Comparison of ENCODE assay signal across 8 cellular contexts in the genomic region with DNA sequence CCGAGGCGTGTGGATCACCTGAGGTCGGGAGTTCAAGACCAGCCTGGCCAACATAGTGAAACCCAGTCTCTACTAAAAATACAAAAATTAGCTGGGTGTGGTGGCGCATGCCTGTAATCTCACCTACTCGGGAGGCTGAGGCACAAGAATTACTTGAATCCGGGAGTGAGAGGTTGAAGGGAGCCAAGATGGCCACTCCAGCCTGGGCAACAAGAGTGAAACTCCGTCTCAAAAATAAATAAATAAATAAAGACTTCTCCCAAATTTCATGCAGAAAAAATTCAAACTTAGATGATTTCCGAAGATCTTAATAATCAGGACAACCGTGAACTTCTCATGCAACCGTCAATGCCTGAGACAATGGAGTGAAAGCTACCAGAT. TPM values are rescaled to one million over a fixed set of nuclear protein-coding genes. Genes with fewer than 3 reads are reported as not detected.
DNase-seq lines count a peak whose midpoint lies in the region; ATAC-seq and TF ChIP-seq lines count a peak whose summit lies in the region.
"Not testable (repeated sequence)": the region's sequence is repeated elsewhere in the genome, so short reads cannot be mapped to it uniquely, and the experiment has no call there.

No MANE protein-coding gene starts in this region.

- H3K27ac Mint-ChIP-seq in CD4-positive, alpha-beta T cell: peak overlapping the region; percentile 36
- H3K27ac Mint-ChIP-seq in activated CD4-positive, alpha-beta T cell treated with anti-CD3 and anti-CD28 coated beads, Interleukin-2, amount 10 ng/mL, durations not matched to agents 7 days and 5 days: peak overlapping the region; percentile 95
- H3K27ac Mint-ChIP-seq in activated T-helper 2 cell treated with anti-CD3 and anti-CD28 coated beads, Interferon-gamma antibody, Interleukin-2, Interleukin-4, amounts not matched to agents 10 μg/mL and 5 μg/mL and 100 μg/mL, durations not matched to agents 14 hours and 24 hours and 36 hours: peak overlapping the region; percentile 91
- not testable (repeated sequence) for H3K27ac Mint-ChIP-seq in central memory CD8-positive, alpha-beta T cell (ENCODE audit: low read depth)
- peak overlapping the region in 7 of 10 donors; percentile 0 to 87 (median 60) for H3K27ac Mint-ChIP-seq in naive thymus-derived CD8-positive, alpha-beta T cell

- H3K4me1 ChIP-seq in PC-3 (ENCODE audit: insufficient read depth, low read length) (peaks cover 34% of the 10 kb centered on the region), upper lobe of right lung (peaks cover 21% of the 10 kb centered on the region)

- not testable (repeated sequence) for H3K27me3 ChIP-seq in CD4-positive, alpha-beta T cell (ENCODE audit: control insufficient read depth, insufficient read depth, low read length); PC-3 (ENCODE audit: low read length); upper lobe of right lung

- DNase-seq in CD4-positive, alpha-beta T cell; PC-3; activated CD4-positive, alpha-beta T cell treated with anti-CD3 and anti-CD28 coated beads, Interleukin-2, amount 10 ng/mL, durations not matched to agents 7 days and 5 days; activated T-helper 2 cell treated with anti-CD3 and anti-CD28 coated beads, Interferon-gamma antibody, Interleukin-2, Interleukin-4, amounts not matched to agents 10 μg/mL and 5 μg/mL and 100 μg/mL, durations not matched to agents 14 hours and 24 hours and 36 hours (ENCODE audit: low spot score); central memory CD8-positive, alpha-beta T cell (ENCODE audit: low spot score in 2 of 2); naive thymus-derived CD8-positive, alpha-beta T cell: not testable (repeated sequence)
- peak; percentile 12 for DNase-seq in upper lobe of right lung

- H3K4me3 ChIP-seq in GM12875 (ENCODE audit: low read depth, low read length): peak overlapping the region; percentile 92
- not testable (repeated sequence) for H3K4me3 ChIP-seq in PC-3 (ENCODE audit: low read length); upper lobe of right lung

- H2AFZ ChIP-seq in PC-3 (ENCODE audit: low read length): not testable (repeated sequence)

- not testable (repeated sequence) for H3K9me2 ChIP-seq in PC-3 (replicated peaks; ENCODE audit: low read length)

- H3K36me3 Mint-ChIP-seq in CD4-positive, alpha-beta T cell (ENCODE audit: low read depth); central memory CD8-positive, alpha-beta T cell (ENCODE audit: insufficient read depth); naive thymus-derived CD8-positive, alpha-beta T cell: not testable (repeated sequence)
- H3K36me3 Mint-ChIP-seq in activated CD4-positive, alpha-beta T cell treated with anti-CD3 and anti-CD28 coated beads, Interleukin-2, amount 10 ng/mL, durations not matched to agents 7 days and 5 days (ENCODE audit: low read depth): peaks cover 23% of the 10 kb centered on the region
- peaks cover 31% of the 10 kb centered on the region for H3K36me3 Mint-ChIP-seq in activated T-helper 2 cell treated with anti-CD3 and anti-CD28 coated beads, Interferon-gamma antibody, Interleukin-2, Interleukin-4, amounts not matched to agents 10 μg/mL and 5 μg/mL and 100 μg/mL, durations not matched to agents 14 hours and 24 hours and 36 hours (ENCODE audit: low read depth)

- H3K4me1 Mint-ChIP-seq in CD4-positive, alpha-beta T cell (ENCODE audit: low read depth): peaks cover 74% of the 10 kb centered on the region
- H3K4me1 Mint-ChIP-seq in activated CD4-positive, alpha-beta T cell treated with anti-CD3 and anti-CD28 coated beads, Interleukin-2, amount 10 ng/mL, durations not matched to agents 7 days and 5 days: peaks cover 85% of the 10 kb centered on the region
- H3K4me1 Mint-ChIP-seq in activated T-helper 2 cell treated with anti-CD3 and anti-CD28 coated beads, Interferon-gamma antibody, Interleukin-2, Interleukin-4, amounts not matched to agents 10 μg/mL and 5 μg/mL and 100 μg/mL, durations not matched to agents 14 hours and 24 hours and 36 hours (ENCODE audit: low read depth): peaks cover 59% of the 10 kb centered on the region
- peaks cover 60% of the 10 kb centered on the region for H3K4me1 Mint-ChIP-seq in central memory CD8-positive, alpha-beta T cell
- peaks cover 49 to 74% (median 71%) of the 10 kb centered on the region in 4 donors for H3K4me1 Mint-ChIP-seq in naive thymus-derived CD8-positive, alpha-beta T cell

- H4K20me1 ChIP-seq in PC-3 (ENCODE audit: low read length): not testable (repeated sequence)

- H3F3A ChIP-seq in PC-3 (ENCODE audit: low read length, unreplicated experiment): not testable (repeated sequence)

- intact Hi-C loops in CD4-positive, alpha-beta T cell (cut with DNase I, micrococcal nuclease): loop anchor here (2.0 to 10.0 kb wide), 2 partner anchors 15 to 51 kb away; a partner anchor contains a TSS
- intact Hi-C loops in PC-3 (cut with micrococcal nuclease); upper lobe of right lung (cut with DNase I): not testable (repeated sequence)
- intact Hi-C loops in activated T-helper 2 cell treated with anti-CD3 and anti-CD28 coated beads, Interferon-gamma antibody, Interleukin-2, Interleukin-4, amounts not matched to agents 10 μg/mL and 5 μg/mL and 100 μg/mL, durations not matched to agents 14 hours and 24 hours and 36 hours (cut with micrococcal nuclease): loop anchor here (5.0 kb wide), 1 partner anchor 268 kb away; a partner anchor contains a TSS

- peaks cover 14% of the 10 kb centered on the region for H3K27me3 Mint-ChIP-seq in CD4-positive, alpha-beta T cell
- peaks cover 10% of the 10 kb centered on the region for H3K27me3 Mint-ChIP-seq in activated CD4-positive, alpha-beta T cell treated with anti-CD3 and anti-CD28 coated beads, Interleukin-2, amount 10 ng/mL, durations not matched to agents 7 days and 5 days
- H3K27me3 Mint-ChIP-seq in activated T-helper 2 cell treated with anti-CD3 and anti-CD28 coated beads, Interferon-gamma antibody, Interleukin-2, Interleukin-4, amounts not matched to agents 10 μg/mL and 5 μg/mL and 100 μg/mL, durations not matched to agents 14 hours and 24 hours and 36 hours (ENCODE audit: low read depth): not testable (repeated sequence)
- peaks cover 46% of the 10 kb centered on the region for H3K27me3 Mint-ChIP-seq in central memory CD8-positive, alpha-beta T cell
- peaks cover 0 to 10% (median 0%) of the 10 kb centered on the region in 5 donors for H3K27me3 Mint-ChIP-seq in naive thymus-derived CD8-positive, alpha-beta T cell

- not testable (repeated sequence) for H3K9me3 Mint-ChIP-seq in CD4-positive, alpha-beta T cell; activated CD4-positive, alpha-beta T cell treated with anti-CD3 and anti-CD28 coated beads, Interleukin-2, amount 10 ng/mL, durations not matched to agents 7 days and 5 days; activated T-helper 2 cell treated with anti-CD3 and anti-CD28 coated beads, Interferon-gamma antibody, Interleukin-2, Interleukin-4, amounts not matched to agents 10 μg/mL and 5 μg/mL and 100 μg/mL, durations not matched to agents 14 hours and 24 hours and 36 hours; central memory CD8-positive, alpha-beta T cell; naive thymus-derived CD8-positive, alpha-beta T cell

- H3K79me2 ChIP-seq in PC-3 (ENCODE audit: low read length): not testable (repeated sequence)

- TSS peak; percentile 29 for BruUV-seq in PC-3 (replicated peaks; lab: Mats Ljungman, UMichigan)

- not testable (repeated sequence) for TF ChIP-seq CTCF in CD4-positive, alpha-beta T cell (IDR thresholded peaks at IDR 0.05); GM12875 (IDR thresholded peaks at IDR 0.05; ENCODE audit: borderline replicate concordance, insufficient read depth, low read depth, low read length); PC-3 (conservative IDR thresholded peaks at IDR 0.05; ENCODE audit: low read depth, low read length); upper lobe of right lung (IDR thresholded peaks at IDR 0.05)

- H3K9me3 ChIP-seq in CD4-positive, alpha-beta T cell (ENCODE audit: control insufficient read depth, low read length); PC-3 (ENCODE audit: low read length); upper lobe of right lung: not testable (repeated sequence)

- CTCF ChIA-PET in CD4-positive, alpha-beta T cell (lab: Charles Lee): interaction anchor here (0.7 kb wide), 1 partner anchor 16 kb away, joined by 3 read pairs; no protein-coding TSS in a partner anchor
- CTCF ChIA-PET in PC-3 (lab: Charles Lee): not testable (repeated sequence)
- CTCF ChIA-PET in activated CD4-positive, alpha-beta T cell treated with anti-CD3 and anti-CD28 coated beads, Interleukin-2, amount 10 ng/mL, durations not matched to agents 7 days and 5 days (lab: Charles Lee): interaction anchor here (0.6 to 3.6 kb wide), 3 partner anchors 13 to 53 kb away, joined by 3 to 13 read pairs (median 4); a partner anchor contains a TSS

- not testable (repeated sequence) for H3K27ac ChIP-seq in CD4-positive, alpha-beta T cell (ENCODE audit: low read depth, low read length); PC-3 (ENCODE audit: low read length); upper lobe of right lung

- POLR2A ChIA-PET in CD4-positive, alpha-beta T cell (lab: Charles Lee): interaction anchor here (0.7 to 0.9 kb wide), 2 partner anchors 16 to 174 kb away, joined by 3 to 5 read pairs; no protein-coding TSS in a partner anchor
- POLR2A ChIA-PET in PC-3 (lab: Charles Lee; ENCODE audit: unreplicated experiment): interaction anchor here (0.7 kb wide), 2 partner anchors 94 to 222 kb away, joined by 3 read pairs; no protein-coding TSS in a partner anchor
- POLR2A ChIA-PET in activated CD4-positive, alpha-beta T cell treated with anti-CD3 and anti-CD28 coated beads, Interleukin-2, amount 10 ng/mL, durations not matched to agents 7 days and 5 days (lab: Charles Lee): interaction anchor here (0.7 kb wide), 1 partner anchor 220 kb away, joined by 3 read pairs; a partner anchor contains a TSS
- POLR2A ChIA-PET in naive thymus-derived CD8-positive, alpha-beta T cell (lab: Charles Lee): interaction anchor here (0.6 to 4.5 kb wide), 5 partner anchors 11 to 239 kb away, joined by 3 to 29 read pairs (median 4); a partner anchor contains a TSS

- not testable (repeated sequence) for H3K9ac ChIP-seq in PC-3 (ENCODE audit: low read length)

- not testable (repeated sequence) for H3K36me3 ChIP-seq in PC-3 (ENCODE audit: low read depth, low read length); upper lobe of right lung

- H3K4me2 ChIP-seq in PC-3 (ENCODE audit: low read length): not testable (repeated sequence)

- H3K4me3 Mint-ChIP-seq in CD4-positive, alpha-beta T cell: peak overlapping the region; percentile 78
- H3K4me3 Mint-ChIP-seq in activated CD4-positive, alpha-beta T cell treated with anti-CD3 and anti-CD28 coated beads, Interleukin-2, amount 10 ng/mL, durations not matched to agents 7 days and 5 days: peak overlapping the region; percentile 79
- H3K4me3 Mint-ChIP-seq in activated T-helper 2 cell treated with anti-CD3 and anti-CD28 coated beads, Interferon-gamma antibody, Interleukin-2, Interleukin-4, amounts not matched to agents 10 μg/mL and 5 μg/mL and 100 μg/mL, durations not matched to agents 14 hours and 24 hours and 36 hours (ENCODE audit: low read depth): peak overlapping the region; percentile 85
- peak overlapping the region; percentile 79 for H3K4me3 Mint-ChIP-seq in central memory CD8-positive, alpha-beta T cell
- peak overlapping the region; percentile 69 to 89 (median 84) for H3K4me3 Mint-ChIP-seq in naive thymus-derived CD8-positive, alpha-beta T cell

- ATAC-seq in CD4-positive, alpha-beta T cell (ENCODE audit: poor library complexity); PC-3; central memory CD8-positive, alpha-beta T cell (replicated peaks; ENCODE audit: extremely low read depth, poor library complexity, severe bottlenecking); naive thymus-derived CD8-positive, alpha-beta T cell; upper lobe of right lung: not testable (repeated sequence)

RNA-seq across cellular contexts. Expression of a gene that starts 53.1 kb away (rescaled TPM):
- total RNA-seq in CD4-positive, alpha-beta T cell: 1 to 10 TPM; 1.6 to 1.8 TPM
- total RNA-seq in PC-3 (2014; rRNA removed) (10.3 and 18.7 TPM in 2 replicates), upper lobe of right lung (1.5 TPM)
- 10 to 100 TPM; 50.2 to 57.7 TPM for total RNA-seq in activated CD4-positive, alpha-beta T cell treated with anti-CD3 and anti-CD28 coated beads, Interleukin-2, amount 10 ng/mL, durations not matched to agents 7 days and 5 days
- 58.9 and 65.3 TPM in 2 replicates for total RNA-seq in activated T-helper 2 cell treated with anti-CD3 and anti-CD28 coated beads, Interferon-gamma antibody, Interleukin-2, Interleukin-4, amounts not matched to agents 10 μg/mL and 5 μg/mL and 100 μg/mL, durations not matched to agents 14 hours and 24 hours and 36 hours
- total RNA-seq in naive thymus-derived CD8-positive, alpha-beta T cell: 1 to 10 TPM; 5.9 to 7.1 TPM
- polyA plus RNA-seq in naive thymus-derived CD8-positive, alpha-beta T cell: 1 to 10 TPM; 2.6 to 4.1 (median 4.1) TPM
